8 cellular contexts compared by ENCODE assay signal in the genomic region with DNA sequence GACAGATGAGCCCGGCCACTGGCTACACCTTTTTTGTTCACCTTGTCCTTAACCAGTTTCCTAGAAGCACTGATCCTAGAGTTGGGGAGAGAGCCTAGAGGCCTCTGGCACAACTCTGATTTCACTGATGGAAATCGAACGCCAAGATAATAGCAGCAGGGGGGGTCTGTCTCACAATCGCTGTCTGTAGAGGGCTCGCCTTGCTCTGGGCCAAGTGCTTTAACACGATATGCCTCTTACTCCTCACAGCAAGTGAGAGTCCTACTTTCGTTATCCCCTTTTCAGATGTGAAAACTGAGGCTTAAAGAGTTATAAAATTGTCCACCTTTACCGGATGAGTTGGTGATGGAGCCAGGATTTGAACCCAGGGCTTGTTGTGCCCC. TPM values are rescaled to one million over a fixed set of nuclear protein-coding genes. Genes with fewer than 3 reads are reported as not detected.
A peak's percentile ranks its signal among the peaks of the same experiment; 100 is the strongest.
DNase-seq lines count a peak whose midpoint lies in the region; ATAC-seq, FAIRE-seq and TF ChIP-seq lines count a peak whose summit lies in the region.

No MANE protein-coding gene starts in this region.

- no peaks in the 10 kb centered on the region for H4K20me1 ChIP-seq in astrocyte (ENCODE audit: insufficient read depth, low read length)

- H3K9me3 ChIP-seq in astrocyte (ENCODE audit: insufficient read depth, low read depth, low read length) (no peaks in the 10 kb centered on the region), thymus (ENCODE audit: control insufficient read depth) (peaks cover 1% of the 10 kb centered on the region)

- H3K36me3 Mint-ChIP-seq in activated CD8-positive, alpha-beta memory T cell treated with anti-CD3 and anti-CD28 coated beads, Interleukin-2, amount 10 ng/mL, durations not matched to agents 7 days and 5 days = peaks cover 9% of the 10 kb centered on the region
- H3K36me3 Mint-ChIP-seq in astrocyte (ENCODE audit: low read depth, unreplicated experiment) = peaks cover 17% of the 10 kb centered on the region

- H3K79me2 ChIP-seq in astrocyte (ENCODE audit: insufficient read depth, low read length) = no peaks in the 10 kb centered on the region

- no peaks in the 10 kb centered on the region for H3K9me3 Mint-ChIP-seq in activated CD8-positive, alpha-beta memory T cell treated with anti-CD3 and anti-CD28 coated beads, Interleukin-2, amount 10 ng/mL, durations not matched to agents 7 days and 5 days (ENCODE audit: low read depth)
- H3K9me3 Mint-ChIP-seq in astrocyte (ENCODE audit: unreplicated experiment) = peaks cover 3% of the 10 kb centered on the region

- H3K4me1 Mint-ChIP-seq in activated CD8-positive, alpha-beta memory T cell treated with anti-CD3 and anti-CD28 coated beads, Interleukin-2, amount 10 ng/mL, durations not matched to agents 7 days and 5 days = peaks cover 14% of the 10 kb centered on the region
- peaks cover 59% of the 10 kb centered on the region for H3K4me1 Mint-ChIP-seq in astrocyte (ENCODE audit: low read depth, unreplicated experiment)

- H3K9ac ChIP-seq in astrocyte (ENCODE audit: low read length) = peak overlapping the region; percentile 61

- FAIRE-seq in astrocyte (lab: Jason Lieb, UNC) = no peak

- CTCF ChIA-PET in activated CD8-positive, alpha-beta memory T cell treated with anti-CD3 and anti-CD28 coated beads, Interleukin-2, amount 10 ng/mL, durations not matched to agents 7 days and 5 days (lab: Charles Lee) = no interaction called here

- WGBS in lower leg skin, 2 donors = 55 to 59% methylated on average over 8 of the region's 8 CpGs
- WGBS in thymus = 80% methylated on average over 8 of the region's 8 CpGs

- H3K36me3 ChIP-seq in astrocyte (ENCODE audit: insufficient read depth, low read length) (no peaks in the 10 kb centered on the region), thymus (ENCODE audit: control insufficient read depth, insufficient read depth) (no peaks in the 10 kb centered on the region)

- no peak for TF ChIP-seq POLR2A in lower leg skin (IDR thresholded peaks at IDR 0.05)

- H3K4me1 ChIP-seq in astrocyte (ENCODE audit: insufficient read depth, low read length) = peaks cover 33% of the 10 kb centered on the region
- peaks cover 39% of the 10 kb centered on the region for H3K4me1 ChIP-seq in thymus (ENCODE audit: control insufficient read depth, insufficient read depth, low read length)

- no peaks in the 10 kb centered on the region for H3K27me3 ChIP-seq in astrocyte (ENCODE audit: insufficient read depth, low read length)
- no peaks in the 10 kb centered on the region for H3K27me3 ChIP-seq in thymus (ENCODE audit: control insufficient read depth, insufficient read depth)

- no peak overlapping the region for H3K27ac Mint-ChIP-seq in activated CD8-positive, alpha-beta memory T cell treated with anti-CD3 and anti-CD28 coated beads, Interleukin-2, amount 10 ng/mL, durations not matched to agents 7 days and 5 days
- H3K27ac Mint-ChIP-seq in astrocyte (ENCODE audit: unreplicated experiment) = peak overlapping the region; percentile 20

- intact Hi-C loops in lower leg skin (cut with DNase I; ENCODE audit: low total_unique reads) = no loop called here

- ATAC-seq in activated CD8-positive, alpha-beta memory T cell treated with anti-CD3 and anti-CD28 coated beads, Interleukin-2, amount 10 ng/mL, durations not matched to agents 7 days and 5 days = no peak
- ATAC-seq in left lobe of liver = no peak
- ATAC-seq in GM18909 (IDR thresholded peaks at IDR 0.05; ENCODE audit: poor library complexity, unreplicated experiment) = no peak

- no peaks in the 10 kb centered on the region for H3K27me3 Mint-ChIP-seq in activated CD8-positive, alpha-beta memory T cell treated with anti-CD3 and anti-CD28 coated beads, Interleukin-2, amount 10 ng/mL, durations not matched to agents 7 days and 5 days
- no peaks in the 10 kb centered on the region for H3K27me3 Mint-ChIP-seq in astrocyte (ENCODE audit: low read depth, unreplicated experiment)

- peak overlapping the region; percentile 90 for H2AFZ ChIP-seq in astrocyte (ENCODE audit: low read depth, low read length)

- H3K4me2 ChIP-seq in astrocyte (ENCODE audit: low read length) = peak overlapping the region; percentile 95

- TF ChIP-seq CTCF in astrocyte (IDR thresholded peaks at IDR 0.05; ENCODE audit: insufficient read depth, low read depth, low read length) (no peak), lower leg skin (IDR thresholded peaks at IDR 0.05) (no peak)

- H3K4me3 ChIP-seq in astrocyte (ENCODE audit: insufficient read depth, low read depth, low read length) = peak overlapping the region; percentile 63
- H3K4me3 ChIP-seq in lower leg skin (ENCODE audit: low read depth, poor library complexity, severe bottlenecking) = peak overlapping the region; percentile 46
- H3K4me3 ChIP-seq in thymus (ENCODE audit: low read length) = peak overlapping the region; percentile 75

- DNase-seq in activated CD8-positive, alpha-beta memory T cell treated with anti-CD3 and anti-CD28 coated beads, Interleukin-2, amount 10 ng/mL, durations not matched to agents 7 days and 5 days = no peak
- no peak for DNase-seq in activated CD8-positive, alpha-beta memory T cell treated with anti-CD3 and anti-CD28 coated beads, Interleukin-2, amount 50 U/mL, for 48 hours
- DNase-seq in astrocyte (ENCODE audit: low read depth) = no peak
- DNase-seq in lower leg skin (ENCODE audit: low spot score in 2 of 2) = no peak
- DNase-seq in left lobe of liver (ENCODE audit: low spot score) = no peak
- DNase-seq in NCI-H1930 (lab: John Stamatoyannopoulos, UW) = no peak

- H3K4me3 Mint-ChIP-seq in activated CD8-positive, alpha-beta memory T cell treated with anti-CD3 and anti-CD28 coated beads, Interleukin-2, amount 10 ng/mL, durations not matched to agents 7 days and 5 days = peak overlapping the region; percentile 25
- peak overlapping the region; percentile 90 for H3K4me3 Mint-ChIP-seq in astrocyte (ENCODE audit: unreplicated experiment)

- H3K27ac ChIP-seq in astrocyte (ENCODE audit: low read depth, low read length) (no peak overlapping the region), thymus (ENCODE audit: low read depth) (no peak overlapping the region)

RNA-seq across cellular contexts. Expression of gene RASSF4, which starts 0.5 kb away (rescaled TPM):
- total RNA-seq in activated CD8-positive, alpha-beta memory T cell treated with anti-CD3 and anti-CD28 coated beads, Interleukin-2, amount 10 ng/mL, durations not matched to agents 7 days and 5 days = 1 to 10 TPM; 1.2 to 3.1 TPM
- total RNA-seq in astrocyte (69.9 and 83.0 TPM in 2 replicates), lower leg skin (10 to 100 TPM in 2 of 4 donors, 1 to 10 TPM in 2; 4.4 to 11.0 (median 8.9) TPM), left lobe of liver (25.0 TPM)
- polyA plus RNA-seq in thymus = 50.0 TPM

RNA-seq across cellular contexts. Expression of gene DEPP1, which starts 18.5 kb away (rescaled TPM):
- total RNA-seq in activated CD8-positive, alpha-beta memory T cell treated with anti-CD3 and anti-CD28 coated beads, Interleukin-2, amount 10 ng/mL, durations not matched to agents 7 days and 5 days = under 1 TPM in 1 of 2 experiments, not detected in 1; 0.37 TPM
- total RNA-seq in astrocyte (6.6 and 8.0 TPM in 2 replicates), lower leg skin (100 to 1,000 TPM in 1 of 4 donors, 10 to 100 TPM in 3; 47.3 to 144 (median 72.7) TPM), left lobe of liver (6.8 TPM)
- polyA plus RNA-seq in thymus = 51.6 TPM

RNA-seq across cellular contexts. Expression of gene ZNF22, which starts 40.6 kb away (rescaled TPM):
- total RNA-seq in activated CD8-positive, alpha-beta memory T cell treated with anti-CD3 and anti-CD28 coated beads, Interleukin-2, amount 10 ng/mL, durations not matched to agents 7 days and 5 days = 10 to 100 TPM; 29.5 to 29.6 TPM
- total RNA-seq in astrocyte (10.9 and 12.0 TPM in 2 replicates), lower leg skin (10 to 100 TPM in 1 of 4 donors, 1 to 10 TPM in 3; 6.7 to 14.1 (median 9.4) TPM), left lobe of liver (12.9 TPM)
- 51.7 TPM for polyA plus RNA-seq in thymus

RNA-seq across cellular contexts. Expression of gene TMEM72, which starts 49.0 kb away (rescaled TPM):
- not detected for total RNA-seq in activated CD8-positive, alpha-beta memory T cell treated with anti-CD3 and anti-CD28 coated beads, Interleukin-2, amount 10 ng/mL, durations not matched to agents 7 days and 5 days
- total RNA-seq in astrocyte (not detected in 2 replicates), lower leg skin (not detected), left lobe of liver (not detected)
- 0.07 TPM for polyA plus RNA-seq in thymus
